ENCODE assay signal across 1 cellular context in the genomic region with DNA sequence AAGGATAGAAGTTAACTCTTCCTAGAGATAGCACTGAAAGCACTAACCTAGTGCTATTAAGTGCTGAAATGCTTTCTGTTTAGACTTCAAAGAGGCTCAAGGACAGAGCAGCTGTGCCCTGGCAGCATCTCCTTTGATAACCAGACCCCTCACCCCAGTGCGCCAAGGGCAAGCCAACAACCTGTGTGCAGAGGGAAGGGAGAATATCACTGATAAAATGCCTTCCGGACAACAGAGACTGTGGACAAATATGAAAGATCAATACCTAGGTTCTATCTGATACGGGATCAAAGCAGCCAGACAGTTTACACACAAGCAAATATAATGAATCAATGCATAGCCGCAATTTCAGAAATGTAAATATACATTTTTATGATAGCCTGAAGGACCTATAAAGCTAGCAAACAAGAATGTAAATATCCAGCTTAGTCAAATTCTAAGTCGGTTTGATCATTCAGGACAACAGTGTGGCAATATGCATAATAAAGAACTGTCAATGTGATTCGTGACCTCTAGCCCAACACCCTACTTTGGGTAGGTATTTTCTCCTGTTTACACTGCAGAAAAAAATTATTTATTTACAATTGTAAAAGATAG.
TF ChIP-seq lines count a peak whose summit lies in the region.

No MANE protein-coding gene starts in this region.

TF ChIP-seq in HepG2, 621 proteins besides CTCF, POLR2A, EP300 and RAD21 (continued from another document and continues in another):
- TF ChIP-seq, protein P1, sequence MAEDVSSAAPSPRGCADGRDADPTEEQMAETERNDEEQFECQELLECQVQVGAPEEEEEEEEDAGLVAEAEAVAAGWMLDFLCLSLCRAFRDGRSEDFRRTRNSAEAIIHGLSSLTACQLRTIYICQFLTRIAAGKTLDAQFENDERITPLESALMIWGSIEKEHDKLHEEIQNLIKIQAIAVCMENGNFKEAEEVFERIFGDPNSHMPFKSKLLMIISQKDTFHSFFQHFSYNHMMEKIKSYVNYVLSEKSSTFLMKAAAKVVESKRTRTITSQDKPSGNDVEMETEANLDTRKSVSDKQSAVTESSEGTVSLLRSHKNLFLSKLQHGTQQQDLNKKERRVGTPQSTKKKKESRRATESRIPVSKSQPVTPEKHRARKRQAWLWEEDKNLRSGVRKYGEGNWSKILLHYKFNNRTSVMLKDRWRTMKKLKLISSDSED (CRISPR knock-in tag; IDR thresholded peaks at IDR 0.05) = no peak
- TF ChIP-seq EHMT2 (IDR thresholded peaks at IDR 0.05; ENCODE audit: borderline replicate concordance, low read depth, low read length) (no peak; the same call in 1 of the 2 replicates), SYNCRIP (IDR thresholded peaks at IDR 0.05; ENCODE audit: insufficient read depth, low read depth, low read length) (no peak), NCOR1 (IDR thresholded peaks at IDR 0.05; ENCODE audit: borderline replicate concordance, low read length) (peak; percentile 100), ISX (CRISPR knock-in tag; conservative IDR thresholded peaks at IDR 0.05) (no peak; the same call in 1 of the 2 replicates), SRSF1 (optimal IDR thresholded peaks at IDR 0.05; ENCODE audit: low read depth, low read length) (no peak), ARID2 (CRISPR knock-in tag; IDR thresholded peaks at IDR 0.05; ENCODE audit: borderline replicate concordance) (peak; percentile 91; the same call in 1 of the 2 replicates), NRL (CRISPR knock-in tag; IDR thresholded peaks at IDR 0.05; ENCODE audit: borderline replicate concordance) (no peak), ZNF572 (CRISPR knock-in tag; IDR thresholded peaks at IDR 0.05) (no peak), TEAD3 (CRISPR knock-in tag; optimal IDR thresholded peaks at IDR 0.05; ENCODE audit: borderline replicate concordance) (peak; percentile 98), CBX1 (IDR thresholded peaks at IDR 0.05; ENCODE audit: low read depth) (peak; percentile 87), RXRB (CRISPR knock-in tag; IDR thresholded peaks at IDR 0.05; ENCODE audit: borderline replicate concordance) (peak; percentile 99), SMYD3 (CRISPR knock-in tag; IDR thresholded peaks at IDR 0.05) (peak; percentile 92), KDM4B (CRISPR knock-in tag; IDR thresholded peaks at IDR 0.05) (peak; percentile 97; the same call in 1 of the 2 replicates), RFX5 (IDR thresholded peaks at IDR 0.05; ENCODE audit: low read depth, low read length) (no peak), ZFP62 (CRISPR knock-in tag; IDR thresholded peaks at IDR 0.05) (no peak), RBM22 (optimal IDR thresholded peaks at IDR 0.05; ENCODE audit: low read length) (no peak), RBFOX2 (IDR thresholded peaks at IDR 0.05; ENCODE audit: low read depth, low read length) (no peak), IRF1 (CRISPR knock-in tag; IDR thresholded peaks at IDR 0.05; ENCODE audit: low read depth) (peak; percentile 96; the same call in 1 of the 2 replicates), NFKBIZ (CRISPR knock-in tag; IDR thresholded peaks at IDR 0.05) (peak; percentile 99), ZNF83 (CRISPR knock-in tag; IDR thresholded peaks at IDR 0.05; ENCODE audit: borderline replicate concordance) (no peak), PHB2 (IDR thresholded peaks at IDR 0.05; ENCODE audit: partially characterized antibody) (no peak), SOX6 (IDR thresholded peaks at IDR 0.05) (no peak), SOX6 (CRISPR knock-in tag; IDR thresholded peaks at IDR 0.05) (peak; percentile 100), MED8 (CRISPR knock-in tag; IDR thresholded peaks at IDR 0.05; ENCODE audit: insufficient replicate concordance) (peak; percentile 100), ZNF569 (CRISPR knock-in tag; IDR thresholded peaks at IDR 0.05; ENCODE audit: borderline replicate concordance) (peak; percentile 71; the same call in 1 of the 2 replicates), NR2F6 (IDR thresholded peaks at IDR 0.05) (peak; percentile 100), NR2F6 (CRISPR knock-in tag; IDR thresholded peaks at IDR 0.05) (peak; percentile 98), TRAFD1 (CRISPR knock-in tag; IDR thresholded peaks at IDR 0.05; ENCODE audit: borderline replicate concordance) (no peak; the same call in 1 of the 2 replicates), ZNF580 (CRISPR knock-in tag; IDR thresholded peaks at IDR 0.05; ENCODE audit: borderline replicate concordance, low read depth) (peak; percentile 88), ZNF782 (CRISPR knock-in tag; IDR thresholded peaks at IDR 0.05; ENCODE audit: borderline replicate concordance) (no peak), HOXA7 (CRISPR knock-in tag; IDR thresholded peaks at IDR 0.05) (peak; percentile 90; the same call in 1 of the 2 replicates), ZNF235 (CRISPR knock-in tag; IDR thresholded peaks at IDR 0.05; ENCODE audit: borderline replicate concordance) (no peak), MLLT10 (CRISPR knock-in tag; IDR thresholded peaks at IDR 0.05) (no peak), ZNF44 (CRISPR knock-in tag; IDR thresholded peaks at IDR 0.05) (no peak), HIVEP1 (CRISPR knock-in tag; IDR thresholded peaks at IDR 0.05) (peak; percentile 82; the same call in 1 of the 2 replicates), HIC2 (CRISPR knock-in tag; IDR thresholded peaks at IDR 0.05; ENCODE audit: low read depth) (peak; percentile 98), SMARCE1 (IDR thresholded peaks at IDR 0.05; ENCODE audit: borderline replicate concordance) (no peak)
- TF ChIP-seq, protein P2, sequence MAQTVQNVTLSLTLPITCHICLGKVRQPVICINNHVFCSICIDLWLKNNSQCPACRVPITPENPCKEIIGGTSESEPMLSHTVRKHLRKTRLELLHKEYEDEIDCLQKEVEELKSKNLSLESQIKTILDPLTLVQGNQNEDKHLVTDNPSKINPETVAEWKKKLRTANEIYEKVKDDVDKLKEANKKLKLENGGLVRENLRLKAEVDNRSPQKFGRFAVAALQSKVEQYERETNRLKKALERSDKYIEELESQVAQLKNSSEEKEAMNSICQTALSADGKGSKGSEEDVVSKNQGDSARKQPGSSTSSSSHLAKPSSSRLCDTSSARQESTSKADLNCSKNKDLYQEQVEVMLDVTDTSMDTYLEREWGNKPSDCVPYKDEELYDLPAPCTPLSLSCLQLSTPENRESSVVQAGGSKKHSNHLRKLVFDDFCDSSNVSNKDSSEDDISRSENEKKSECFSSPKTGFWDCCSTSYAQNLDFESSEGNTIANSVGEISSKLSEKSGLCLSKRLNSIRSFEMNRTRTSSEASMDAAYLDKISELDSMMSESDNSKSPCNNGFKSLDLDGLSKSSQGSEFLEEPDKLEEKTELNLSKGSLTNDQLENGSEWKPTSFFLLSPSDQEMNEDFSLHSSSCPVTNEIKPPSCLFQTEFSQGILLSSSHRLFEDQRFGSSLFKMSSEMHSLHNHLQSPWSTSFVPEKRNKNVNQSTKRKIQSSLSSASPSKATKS (CRISPR knock-in tag; IDR thresholded peaks at IDR 0.05) = peak; percentile 99
- TF ChIP-seq, protein P3, sequence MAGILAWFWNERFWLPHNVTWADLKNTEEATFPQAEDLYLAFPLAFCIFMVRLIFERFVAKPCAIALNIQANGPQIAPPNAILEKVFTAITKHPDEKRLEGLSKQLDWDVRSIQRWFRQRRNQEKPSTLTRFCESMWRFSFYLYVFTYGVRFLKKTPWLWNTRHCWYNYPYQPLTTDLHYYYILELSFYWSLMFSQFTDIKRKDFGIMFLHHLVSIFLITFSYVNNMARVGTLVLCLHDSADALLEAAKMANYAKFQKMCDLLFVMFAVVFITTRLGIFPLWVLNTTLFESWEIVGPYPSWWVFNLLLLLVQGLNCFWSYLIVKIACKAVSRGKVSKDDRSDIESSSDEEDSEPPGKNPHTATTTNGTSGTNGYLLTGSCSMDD (CRISPR knock-in tag; IDR thresholded peaks at IDR 0.05) = no peak
- TF ChIP-seq, protein P4, sequence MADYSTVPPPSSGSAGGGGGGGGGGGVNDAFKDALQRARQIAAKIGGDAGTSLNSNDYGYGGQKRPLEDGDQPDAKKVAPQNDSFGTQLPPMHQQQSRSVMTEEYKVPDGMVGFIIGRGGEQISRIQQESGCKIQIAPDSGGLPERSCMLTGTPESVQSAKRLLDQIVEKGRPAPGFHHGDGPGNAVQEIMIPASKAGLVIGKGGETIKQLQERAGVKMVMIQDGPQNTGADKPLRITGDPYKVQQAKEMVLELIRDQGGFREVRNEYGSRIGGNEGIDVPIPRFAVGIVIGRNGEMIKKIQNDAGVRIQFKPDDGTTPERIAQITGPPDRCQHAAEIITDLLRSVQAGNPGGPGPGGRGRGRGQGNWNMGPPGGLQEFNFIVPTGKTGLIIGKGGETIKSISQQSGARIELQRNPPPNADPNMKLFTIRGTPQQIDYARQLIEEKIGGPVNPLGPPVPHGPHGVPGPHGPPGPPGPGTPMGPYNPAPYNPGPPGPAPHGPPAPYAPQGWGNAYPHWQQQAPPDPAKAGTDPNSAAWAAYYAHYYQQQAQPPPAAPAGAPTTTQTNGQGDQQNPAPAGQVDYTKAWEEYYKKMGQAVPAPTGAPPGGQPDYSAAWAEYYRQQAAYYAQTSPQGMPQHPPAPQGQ (CRISPR knock-in tag; IDR thresholded peaks at IDR 0.05; ENCODE audit: borderline replicate concordance) = peak; percentile 97; the same call in 1 of the 2 replicates
- TF ChIP-seq, protein P5, sequence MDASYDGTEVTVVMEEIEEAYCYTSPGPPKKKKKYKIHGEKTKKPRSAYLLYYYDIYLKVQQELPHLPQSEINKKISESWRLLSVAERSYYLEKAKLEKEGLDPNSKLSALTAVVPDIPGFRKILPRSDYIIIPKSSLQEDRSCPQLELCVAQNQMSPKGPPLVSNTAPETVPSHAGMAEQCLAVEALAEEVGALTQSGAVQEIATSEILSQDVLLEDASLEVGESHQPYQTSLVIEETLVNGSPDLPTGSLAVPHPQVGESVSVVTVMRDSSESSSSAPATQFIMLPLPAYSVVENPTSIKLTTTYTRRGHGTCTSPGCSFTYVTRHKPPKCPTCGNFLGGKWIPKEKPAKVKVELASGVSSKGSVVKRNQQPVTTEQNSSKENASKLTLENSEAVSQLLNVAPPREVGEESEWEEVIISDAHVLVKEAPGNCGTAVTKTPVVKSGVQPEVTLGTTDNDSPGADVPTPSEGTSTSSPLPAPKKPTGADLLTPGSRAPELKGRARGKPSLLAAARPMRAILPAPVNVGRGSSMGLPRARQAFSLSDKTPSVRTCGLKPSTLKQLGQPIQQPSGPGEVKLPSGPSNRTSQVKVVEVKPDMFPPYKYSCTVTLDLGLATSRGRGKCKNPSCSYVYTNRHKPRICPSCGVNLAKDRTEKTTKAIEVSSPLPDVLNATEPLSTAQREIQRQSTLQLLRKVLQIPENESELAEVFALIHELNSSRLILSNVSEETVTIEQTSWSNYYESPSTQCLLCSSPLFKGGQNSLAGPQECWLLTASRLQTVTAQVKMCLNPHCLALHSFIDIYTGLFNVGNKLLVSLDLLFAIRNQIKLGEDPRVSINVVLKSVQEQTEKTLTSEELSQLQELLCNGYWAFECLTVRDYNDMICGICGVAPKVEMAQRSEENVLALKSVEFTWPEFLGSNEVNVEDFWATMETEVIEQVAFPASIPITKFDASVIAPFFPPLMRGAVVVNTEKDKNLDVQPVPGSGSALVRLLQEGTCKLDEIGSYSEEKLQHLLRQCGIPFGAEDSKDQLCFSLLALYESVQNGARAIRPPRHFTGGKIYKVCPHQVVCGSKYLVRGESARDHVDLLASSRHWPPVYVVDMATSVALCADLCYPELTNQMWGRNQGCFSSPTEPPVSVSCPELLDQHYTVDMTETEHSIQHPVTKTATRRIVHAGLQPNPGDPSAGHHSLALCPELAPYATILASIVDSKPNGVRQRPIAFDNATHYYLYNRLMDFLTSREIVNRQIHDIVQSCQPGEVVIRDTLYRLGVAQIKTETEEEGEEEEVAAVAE (CRISPR knock-in tag; IDR thresholded peaks at IDR 0.05; ENCODE audit: borderline replicate concordance) = peak; percentile 87
- TF ChIP-seq, protein P6, sequence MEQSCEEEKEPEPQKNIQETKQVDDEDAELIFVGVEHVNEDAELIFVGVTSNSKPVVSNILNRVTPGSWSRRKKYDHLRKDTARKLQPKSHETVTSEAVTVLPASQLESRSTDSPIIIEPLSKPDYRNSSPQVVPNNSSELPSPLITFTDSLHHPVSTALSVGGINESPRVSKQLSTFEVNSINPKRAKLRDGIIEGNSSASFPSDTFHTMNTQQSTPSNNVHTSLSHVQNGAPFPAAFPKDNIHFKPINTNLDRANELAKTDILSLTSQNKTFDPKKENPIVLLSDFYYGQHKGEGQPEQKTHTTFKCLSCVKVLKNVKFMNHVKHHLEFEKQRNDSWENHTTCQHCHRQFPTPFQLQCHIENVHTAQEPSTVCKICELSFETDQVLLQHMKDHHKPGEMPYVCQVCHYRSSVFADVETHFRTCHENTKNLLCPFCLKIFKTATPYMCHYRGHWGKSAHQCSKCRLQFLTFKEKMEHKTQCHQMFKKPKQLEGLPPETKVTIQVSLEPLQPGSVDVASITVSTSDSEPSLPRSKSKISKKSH (CRISPR knock-in tag; IDR thresholded peaks at IDR 0.05; ENCODE audit: borderline replicate concordance) = no peak
